In genomic region chr7:27723086-27723485, GRCh38 we compare ENCODE assay signal across 10 cellular contexts. TPM values are rescaled to one million over a fixed set of nuclear protein-coding genes. Genes with fewer than 3 reads are reported as not detected.
DNase-seq lines count a peak whose midpoint lies in the region; ATAC-seq, FAIRE-seq and TF ChIP-seq lines count a peak whose summit lies in the region.
"Had no signal": no experiment of that assay in that cellular context is flagged by ENCODE, and none has a peak within 500 bp of the region (broad histone marks: within the 10 kb centered on the region; RNA-seq: fewer than 3 reads in every experiment).

No MANE protein-coding gene starts in this region.

- no peaks in the 10 kb centered on the region for H3K27me3 Mint-ChIP-seq in activated CD8-positive, alpha-beta memory T cell treated with anti-CD3 and anti-CD28 coated beads, Interleukin-2, amount 10 ng/mL, durations not matched to agents 7 days and 5 days

- no peak for FAIRE-seq in bronchial epithelial cell (lab: Jason Lieb, UNC)
- FAIRE-seq: TTC549 had no signal

- in situ Hi-C loops in KBM-7 (cut with MboI; ENCODE audit: low pct_unique_long_range_greater_than_20kb, low sequenced_read_pairs): no loop called here

- H3K4me3 ChIP-seq in bronchial epithelial cell (ENCODE audit: low read depth, low read length): no peak overlapping the region
- H3K4me3 ChIP-seq in osteoblast (ENCODE audit: insufficient read depth, low read length): no peak overlapping the region
- H3K4me3 ChIP-seq: testis had no signal

- no peak overlapping the region for H3K27ac ChIP-seq in osteoblast (ENCODE audit: low read depth, low read length)
- H3K27ac ChIP-seq: HL-60, testis had no signal

- H3K79me2 ChIP-seq in osteoblast (ENCODE audit: insufficient read depth, low read length): no peaks in the 10 kb centered on the region

- no peaks in the 10 kb centered on the region for H3K4me1 ChIP-seq in osteoblast (ENCODE audit: insufficient read depth, low read length)
- H3K4me1 ChIP-seq: testis had no signal

- H2AFZ ChIP-seq in osteoblast (ENCODE audit: low read length): peak overlapping the region; percentile 44

- no peaks in the 10 kb centered on the region for H3K36me3 ChIP-seq in bronchial epithelial cell (ENCODE audit: control insufficient read depth, insufficient read depth, low read length)
- H3K36me3 ChIP-seq in osteoblast (ENCODE audit: insufficient read depth, low read length): no peaks in the 10 kb centered on the region

- TF ChIP-seq CTCF in bronchial epithelial cell (IDR thresholded peaks at IDR 0.05; ENCODE audit: insufficient read depth, low read length, severe bottlenecking) (peak; percentile 19), osteoblast (IDR thresholded peaks at IDR 0.05; ENCODE audit: extremely low read depth, low read depth, low read length) (peak; percentile 25)

- no peaks in the 10 kb centered on the region for H3K27me3 ChIP-seq in bronchial epithelial cell (ENCODE audit: control insufficient read depth, insufficient read depth, low read length)
- H3K27me3 ChIP-seq in osteoblast (ENCODE audit: insufficient read depth, low read length): no peaks in the 10 kb centered on the region
- H3K27me3 ChIP-seq: testis had no signal

- ATAC-seq in activated CD8-positive, alpha-beta memory T cell treated with anti-CD3 and anti-CD28 coated beads, Interleukin-2, amount 10 ng/mL, durations not matched to agents 7 days and 5 days: no peak

- CTCF ChIA-PET in activated CD8-positive, alpha-beta memory T cell treated with anti-CD3 and anti-CD28 coated beads, Interleukin-2, amount 10 ng/mL, durations not matched to agents 7 days and 5 days (lab: Charles Lee): interaction anchor here (1.5 kb wide), 1 partner anchor 9 kb away, joined by 3 read pairs; no protein-coding TSS in a partner anchor

- H3K4me1 Mint-ChIP-seq in activated CD8-positive, alpha-beta memory T cell treated with anti-CD3 and anti-CD28 coated beads, Interleukin-2, amount 10 ng/mL, durations not matched to agents 7 days and 5 days: peaks cover 10% of the 10 kb centered on the region

- H3K4me3 Mint-ChIP-seq in activated CD8-positive, alpha-beta memory T cell treated with anti-CD3 and anti-CD28 coated beads, Interleukin-2, amount 10 ng/mL, durations not matched to agents 7 days and 5 days: no peak overlapping the region

- H4K20me1 ChIP-seq in osteoblast (ENCODE audit: insufficient read depth, low read length): no peaks in the 10 kb centered on the region

- H3K27ac Mint-ChIP-seq in activated CD8-positive, alpha-beta memory T cell treated with anti-CD3 and anti-CD28 coated beads, Interleukin-2, amount 10 ng/mL, durations not matched to agents 7 days and 5 days: no peak overlapping the region

- no peaks in the 10 kb centered on the region for H3K9me3 ChIP-seq in osteoblast (ENCODE audit: low read depth, low read length)
- H3K9me3 ChIP-seq: testis had no signal

- H3K9me3 Mint-ChIP-seq in activated CD8-positive, alpha-beta memory T cell treated with anti-CD3 and anti-CD28 coated beads, Interleukin-2, amount 10 ng/mL, durations not matched to agents 7 days and 5 days (ENCODE audit: low read depth): no peaks in the 10 kb centered on the region

- no peak overlapping the region for H3K4me2 ChIP-seq in osteoblast (ENCODE audit: insufficient read depth, low read length)

- H3K36me3 Mint-ChIP-seq in activated CD8-positive, alpha-beta memory T cell treated with anti-CD3 and anti-CD28 coated beads, Interleukin-2, amount 10 ng/mL, durations not matched to agents 7 days and 5 days: no peaks in the 10 kb centered on the region

- DNase-seq in GM03348 (ENCODE audit: low spot score) (peak; percentile 21), NCI-H2171 treated with DMSO at 0.1 percent for 48 hours (lab: John Stamatoyannopoulos, UW) (peak; percentile 91), bronchial epithelial cell (ENCODE audit: low read depth) (peak; percentile 43), osteoblast (ENCODE audit: insufficient read length, low spot score, missing footprints) (no peak), KBM-7 (no peak), iPS-NIHi7 (ENCODE audit: extremely low spot score) (no peak)
- DNase-seq in activated CD8-positive, alpha-beta memory T cell treated with anti-CD3 and anti-CD28 coated beads, Interleukin-2, amount 10 ng/mL, durations not matched to agents 7 days and 5 days: no peak
- DNase-seq: testis had no signal

RNA-seq across cellular contexts. Expression of gene TAX1BP1, which starts 16.9 kb away (rescaled TPM):
- total RNA-seq in bronchial epithelial cell (92.1 and 150 TPM in 2 replicates), osteoblast (107 and 112 TPM in 2 replicates)
- total RNA-seq in activated CD8-positive, alpha-beta memory T cell treated with anti-CD3 and anti-CD28 coated beads, Interleukin-2, amount 10 ng/mL, durations not matched to agents 7 days and 5 days: 10 to 100 TPM; 61.6 to 70.9 TPM

Comparison
In these comparisons a context has a peak if more than half of its experiments do, and no peak if none do; other contexts are left out.
1. DNase-seq: peak in GM03348 (single experiment), NCI-H2171 treated with DMSO at 0.1 percent for 48 hours (single experiment) and bronchial epithelial cell (single experiment); none in osteoblast (single experiment), KBM-7 (single experiment), activated CD8-positive, alpha-beta memory T cell treated with anti-CD3 and anti-CD28 coated beads, Interleukin-2, amount 10 ng/mL, durations not matched to agents 7 days and 5 days (single experiment) and iPS-NIHi7 (single experiment).